Comparison of ENCODE assay signal across 14 cellular contexts in genomic region chr2:220930542-220931076, GRCh38.
A peak's percentile ranks its signal among the peaks of the same experiment; 100 is the strongest.
DNase-seq lines count a peak whose midpoint lies in the region; ATAC-seq and TF ChIP-seq lines count a peak whose summit lies in the region.
"Had no signal": no experiment of that assay in that cellular context is flagged by ENCODE, and none has a peak within 500 bp of the region (broad histone marks: within the 10 kb centered on the region; RNA-seq: fewer than 3 reads in every experiment).

No MANE protein-coding gene starts in this region.

- peaks cover 17% of the 10 kb centered on the region for H3K9me3 ChIP-seq in AG04450 (ENCODE audit: control insufficient read depth, insufficient read depth, low read length)

- no peak overlapping the region for H3K27ac Mint-ChIP-seq in activated T-helper 17 cell treated with anti-CD3 and anti-CD28 coated beads, Interleukin-2, amount 50 U/mL, for 72 hours
- H3K27ac Mint-ChIP-seq in mesothelial cell of epicardium (peak overlapping the region; percentile 54), immature natural killer cell (no peak overlapping the region)
- H3K27ac Mint-ChIP-seq: CD4-positive, CD25-positive, alpha-beta regulatory T cell had no signal

- peak; percentile 11 for ATAC-seq in activated T-helper 17 cell treated with anti-CD3 and anti-CD28 coated beads, Interleukin-2, amount 50 U/mL, for 72 hours (replicated peaks)
- no peak for ATAC-seq in activated CD4-positive, CD25-positive, alpha-beta regulatory T cell treated with anti-CD3 and anti-CD28 coated beads, Interleukin-2, amount 50 U/mL, for 24 hours
- ATAC-seq in HG02623 (IDR thresholded peaks at IDR 0.05; ENCODE audit: unreplicated experiment) = no peak

- POLR2A ChIA-PET in AG04450 (lab: Yijun Ruan, JAX) = no interaction called here

- no peak overlapping the region for H3K27ac ChIP-seq in AG04450 (ENCODE audit: low read depth, low read length)
- H3K27ac ChIP-seq: 22Rv1; BLaER1 treated with 17β-estradiol and CSF1 and Interleukin-3, amounts not matched to agents 10 nM and 100 nM had no signal

- H3K4me3 Mint-ChIP-seq in activated T-helper 17 cell treated with anti-CD3 and anti-CD28 coated beads, Interleukin-2, amount 50 U/mL, for 72 hours = no peak overlapping the region
- H3K4me3 Mint-ChIP-seq in mesothelial cell of epicardium = no peak overlapping the region
- no peak overlapping the region for H3K4me3 Mint-ChIP-seq in immature natural killer cell
- H3K4me3 Mint-ChIP-seq: CD4-positive, CD25-positive, alpha-beta regulatory T cell had no signal

- TF ChIP-seq CTCF in AG04450 (IDR thresholded peaks at IDR 0.05; ENCODE audit: low read depth, low read length) (no peak), mesothelial cell of epicardium (IDR thresholded peaks at IDR 0.05; ENCODE audit: unreplicated experiment) (no peak)

- no peaks in the 10 kb centered on the region for H3K27me3 ChIP-seq in AG04450 (ENCODE audit: control insufficient read depth, insufficient read depth, low read length)
- H3K27me3 ChIP-seq: BLaER1 treated with 17β-estradiol and CSF1 and Interleukin-3, amounts not matched to agents 10 nM and 100 nM had no signal

- no peaks in the 10 kb centered on the region for H3K36me3 Mint-ChIP-seq in activated T-helper 17 cell treated with anti-CD3 and anti-CD28 coated beads, Interleukin-2, amount 50 U/mL, for 72 hours (ENCODE audit: low read depth)
- H3K36me3 Mint-ChIP-seq in mesothelial cell of epicardium (peaks cover 8% of the 10 kb centered on the region), immature natural killer cell (peaks cover 0 to 4% (median 0%) of the 10 kb centered on the region in 3 donors)
- H3K36me3 Mint-ChIP-seq: CD4-positive, CD25-positive, alpha-beta regulatory T cell had no signal

- peaks cover 2% of the 10 kb centered on the region for H3K4me1 Mint-ChIP-seq in activated T-helper 17 cell treated with anti-CD3 and anti-CD28 coated beads, Interleukin-2, amount 50 U/mL, for 72 hours
- H3K4me1 Mint-ChIP-seq in mesothelial cell of epicardium = peaks cover 15% of the 10 kb centered on the region
- H3K4me1 Mint-ChIP-seq in immature natural killer cell = no peaks in the 10 kb centered on the region
- H3K4me1 Mint-ChIP-seq: CD4-positive, CD25-positive, alpha-beta regulatory T cell had no signal

- H3K9me3 Mint-ChIP-seq in activated T-helper 17 cell treated with anti-CD3 and anti-CD28 coated beads, Interleukin-2, amount 50 U/mL, for 72 hours = peaks cover 18% of the 10 kb centered on the region
- peaks cover 28% of the 10 kb centered on the region for H3K9me3 Mint-ChIP-seq in mesothelial cell of epicardium
- H3K9me3 Mint-ChIP-seq in immature natural killer cell = peaks cover 0 to 12% (median 7%) of the 10 kb centered on the region in 6 donors

- CTCF ChIA-PET in AG04450 (lab: Charles Lee) = no interaction called here

- DNase-seq in AG04450 (ENCODE audit: low read depth, low spot score) = peak; percentile 85
- peak; percentile 26 for DNase-seq in fibroblast of gingiva (ENCODE audit: low read depth)
- no peak for DNase-seq in mesothelial cell of epicardium (ENCODE audit: low spot score in 2 of 2, unreplicated experiment in 2 of 2)
- DNase-seq in immature natural killer cell = no peak
- DNase-seq in NCI-H748 treated with DMSO at 0.1 percent for 48 hours (lab: John Stamatoyannopoulos, UW) = no peak
- DNase-seq: CD4-positive, CD25-positive, alpha-beta regulatory T cell; DMS53; GF-D8; HCEC 1CT had no signal

- H3K4me3 ChIP-seq in AG04450 (ENCODE audit: low read depth, low read length) = no peak overlapping the region
- H3K4me3 ChIP-seq: BLaER1 treated with 17β-estradiol and CSF1 and Interleukin-3, amounts not matched to agents 10 nM and 100 nM had no signal

- H3K27me3 Mint-ChIP-seq in activated T-helper 17 cell treated with anti-CD3 and anti-CD28 coated beads, Interleukin-2, amount 50 U/mL, for 72 hours = peaks cover 3% of the 10 kb centered on the region
- H3K27me3 Mint-ChIP-seq in mesothelial cell of epicardium (ENCODE audit: low read depth) = no peaks in the 10 kb centered on the region
- H3K27me3 Mint-ChIP-seq in immature natural killer cell (ENCODE audit: low read depth in 3 of 3) = peaks cover 0 to 4% (median 0%) of the 10 kb centered on the region in 3 donors
- H3K27me3 Mint-ChIP-seq: CD4-positive, CD25-positive, alpha-beta regulatory T cell had no signal

Comparison
In these comparisons a context has a peak if more than half of its experiments do, and no peak if none do; other contexts are left out.
1. DNase-seq: peak in AG04450 (single experiment) and fibroblast of gingiva (single experiment); none in mesothelial cell of epicardium (0 of 2), immature natural killer cell (0 of 3) and NCI-H748 treated with DMSO at 0.1 percent for 48 hours (single experiment).